Comparison of ENCODE assay signal across 9 cellular contexts in the genomic region with DNA sequence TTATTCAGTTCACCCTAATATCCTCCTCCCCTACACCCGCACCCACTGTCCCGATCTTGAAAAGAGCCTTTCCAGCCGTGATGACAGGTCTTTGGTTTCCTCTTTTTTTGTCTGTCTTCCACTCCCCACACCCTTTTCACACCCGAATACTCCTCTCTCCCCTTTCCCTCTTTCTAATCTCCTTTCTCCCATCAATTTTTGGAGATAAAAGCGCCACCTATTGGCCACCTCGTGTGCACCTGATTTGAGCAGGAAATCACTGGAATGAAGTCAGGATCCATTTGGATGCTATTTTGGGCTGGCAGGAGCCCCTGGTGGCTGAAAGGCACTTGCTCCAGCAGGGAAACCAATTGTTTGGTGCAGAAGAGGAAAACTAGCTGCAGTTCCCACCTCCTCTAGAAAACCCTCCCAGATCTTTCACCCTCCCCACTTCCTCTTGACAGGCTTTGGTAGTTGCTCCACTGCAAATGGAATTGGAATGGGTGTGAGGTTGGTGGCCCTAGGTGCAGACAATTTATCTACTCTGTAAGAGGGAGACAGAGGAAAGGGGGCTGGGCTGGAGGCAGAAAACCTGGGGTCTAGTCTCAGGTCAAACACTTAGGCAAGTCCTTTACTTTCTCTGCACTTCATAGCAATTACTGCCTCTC. TPM values are rescaled to one million over a fixed set of nuclear protein-coding genes. Genes with fewer than 3 reads are reported as not detected.
A peak's percentile ranks its signal among the peaks of the same experiment; 100 is the strongest.
DNase-seq lines count a peak whose midpoint lies in the region; ATAC-seq, FAIRE-seq and TF ChIP-seq lines count a peak whose summit lies in the region.
"Had no signal": no experiment of that assay in that cellular context is flagged by ENCODE, and none has a peak within 500 bp of the region (broad histone marks: within the 10 kb centered on the region; RNA-seq: fewer than 3 reads in every experiment).

No MANE protein-coding gene starts in this region.

- ATAC-seq in aorta (ENCODE audit: low FRiP score) (peak; percentile 38), GM21367 (IDR thresholded peaks at IDR 0.05; ENCODE audit: unreplicated experiment) (no peak), omental fat pad (ENCODE audit: low FRiP score) (no peak)

- no peak overlapping the region for H3K4me3 ChIP-seq in aorta (ENCODE audit: low read length in 2 of 2)
- H3K4me3 ChIP-seq: BLaER1 had no signal

- intact Hi-C loops in aorta (cut with DNase I), result loop anchor here in 1 of 2 donors (2.0 to 5.0 kb wide), 2 partner anchors 36 to 232 kb away; partner anchors contain the start of gene PDZK1IP1

- DNase-seq in NCI-H1436 (lab: John Stamatoyannopoulos, UW) (peak; percentile 28), NCI-H1436 treated with DMSO at 0.1 percent for 48 hours (lab: John Stamatoyannopoulos, UW) (no peak), NCI-H1092 treated with DMSO at 0.1 percent for 48 hours (lab: John Stamatoyannopoulos, UW) (peak; percentile 24), iPS-NIHi7 (ENCODE audit: extremely low spot score) (peak; percentile 80), aorta (no peak), omental fat pad (ENCODE audit: low spot score) (no peak)

- H3K27me3 ChIP-seq in aorta (ENCODE audit: control insufficient read depth in 1 of 2, insufficient read depth in 2 of 2, low read length in 1 of 2), result no peaks in the 10 kb centered on the region
- H3K27me3 ChIP-seq: BLaER1 had no signal

- 10 to 11% methylated on average over 6 of the region's 6 CpGs for WGBS in aorta, 2 donors

- H3K36me3 ChIP-seq in aorta (ENCODE audit: control insufficient read depth in 1 of 2, insufficient read depth in 2 of 2, low read length in 1 of 2), result no peaks in the 10 kb centered on the region
- H3K36me3 ChIP-seq: BLaER1 had no signal

- peak in 1 of 3 donors; percentile 52 for TF ChIP-seq CTCF in omental fat pad (IDR thresholded peaks at IDR 0.05)

- no peaks in the 10 kb centered on the region for H3K4me1 ChIP-seq in aorta (ENCODE audit: control insufficient read depth in 1 of 2, insufficient read depth in 2 of 2, low read length in 2 of 2)
- H3K4me1 ChIP-seq: BLaER1 had no signal

- peak; percentile 23 for FAIRE-seq in TTC549 (lab: Jason Lieb, UNC)

- no peaks in the 10 kb centered on the region for H3K9me3 ChIP-seq in aorta (ENCODE audit: control insufficient read depth, low read length)
- H3K9me3 ChIP-seq: BLaER1 had no signal

- H3K27ac ChIP-seq in aorta (ENCODE audit: low read depth in 1 of 2, low read length in 2 of 2), result no peak overlapping the region
- H3K27ac ChIP-seq: BLaER1 had no signal

RNA-seq across cellular contexts. Expression of gene FOXE3, which starts 8.4 kb away (rescaled TPM):
- not detected for total RNA-seq in aorta
- not detected for polyA plus RNA-seq in aorta
- not detected for total RNA-seq in omental fat pad

RNA-seq across cellular contexts. Expression of gene FOXD2, which starts 13.4 kb away (rescaled TPM):
- total RNA-seq in aorta (1 to 10 TPM; 1.6 to 2.7 TPM), omental fat pad (under 1 TPM in 2 of 4 donors, not detected in 2; 0.12 to 0.16 TPM)
- 1 to 10 TPM in 1 of 2 donors, under 1 TPM in 1; 0.38 to 4.2 TPM for polyA plus RNA-seq in aorta

Comparison
In these comparisons a context has a peak if more than half of its experiments do, and no peak if none do; other contexts are left out.
1. DNase-seq: peak in NCI-H1436 (single experiment), NCI-H1092 treated with DMSO at 0.1 percent for 48 hours (single experiment) and iPS-NIHi7 (single experiment); none in NCI-H1436 treated with DMSO at 0.1 percent for 48 hours (single experiment), aorta (0 of 2) and omental fat pad (single experiment).